29 cellular contexts compared by ENCODE assay signal in the genomic region with DNA sequence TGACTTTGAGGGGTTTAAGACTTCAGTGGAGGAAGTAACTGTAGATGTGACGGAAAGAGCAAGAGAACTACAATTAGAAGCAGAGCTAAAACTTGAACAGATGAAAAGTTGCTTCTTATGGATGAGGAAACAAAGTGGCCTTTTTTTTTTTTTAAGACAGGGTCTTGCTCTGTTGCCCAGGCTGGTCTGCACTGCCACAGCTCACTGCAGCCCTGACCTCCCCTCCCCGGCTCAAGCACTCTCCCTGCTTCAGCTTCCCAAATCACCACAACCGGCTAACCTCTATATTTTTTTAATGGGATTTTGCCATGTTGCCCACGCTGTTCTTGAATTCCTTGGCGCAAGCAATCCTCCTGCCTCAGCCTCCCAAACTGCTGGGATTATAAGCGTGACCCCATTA. TPM values are rescaled to one million over a fixed set of nuclear protein-coding genes. Genes with fewer than 3 reads are reported as not detected.
DNase-seq lines count a peak whose midpoint lies in the region; ATAC-seq and TF ChIP-seq lines count a peak whose summit lies in the region.
"Had no signal": no experiment of that assay in that cellular context is flagged by ENCODE, and none has a peak within 500 bp of the region (broad histone marks: within the 10 kb centered on the region; RNA-seq: fewer than 3 reads in every experiment).

No MANE protein-coding gene starts in this region.

- no peak overlapping the region for H3K9ac ChIP-seq in skeletal muscle satellite cell (ENCODE audit: low read depth, low read length)

- H3K4me1 Mint-ChIP-seq in activated naive CD8-positive, alpha-beta T cell (ENCODE audit: low read depth), result peaks cover 82% of the 10 kb centered on the region
- peaks cover 75% of the 10 kb centered on the region for H3K4me1 Mint-ChIP-seq in activated naive CD8-positive, alpha-beta T cell treated with anti-CD3 and anti-CD28 coated beads for 36 hours
- H3K4me1 Mint-ChIP-seq in memory B cell, result peaks cover 51% of the 10 kb centered on the region

- peak overlapping the region; percentile 46 for H3K27ac Mint-ChIP-seq in activated naive CD8-positive, alpha-beta T cell
- H3K27ac Mint-ChIP-seq in activated naive CD8-positive, alpha-beta T cell treated with anti-CD3 and anti-CD28 coated beads for 36 hours, result no peak overlapping the region
- peak overlapping the region; percentile 38 for H3K27ac Mint-ChIP-seq in memory B cell
- H3K27ac Mint-ChIP-seq: activated CD4-positive, alpha-beta memory T cell treated with anti-CD3 and anti-CD28 coated beads, Interleukin-2, amount 10 ng/mL, durations not matched to agents 7 days and 5 days; GM23338 had no signal

- no peaks in the 10 kb centered on the region for H3K27me3 ChIP-seq in skeletal muscle satellite cell (ENCODE audit: control insufficient read depth, insufficient read depth, low read length)
- H3K27me3 ChIP-seq: breast epithelium, heart left ventricle, Peyer's patch, SJSA1, suprapubic skin, uterus had no signal

- no peaks in the 10 kb centered on the region for H3K9me3 Mint-ChIP-seq in activated naive CD8-positive, alpha-beta T cell (ENCODE audit: low read depth)
- H3K9me3 Mint-ChIP-seq in activated naive CD8-positive, alpha-beta T cell treated with anti-CD3 and anti-CD28 coated beads for 36 hours, result no peaks in the 10 kb centered on the region
- no peaks in the 10 kb centered on the region for H3K9me3 Mint-ChIP-seq in memory B cell
- H3K9me3 Mint-ChIP-seq: activated CD4-positive, alpha-beta memory T cell treated with anti-CD3 and anti-CD28 coated beads, Interleukin-2, amount 10 ng/mL, durations not matched to agents 7 days and 5 days; CD8-positive, alpha-beta memory T cell; GM23338 had no signal

- H3K4me3 ChIP-seq in OCI-LY7 (ENCODE audit: low read depth, low read length, poor library complexity, severe bottlenecking) (no peak overlapping the region), skeletal muscle satellite cell (ENCODE audit: low read length) (no peak overlapping the region)
- H3K4me3 ChIP-seq: breast epithelium, GM23338, heart left ventricle, K562, Peyer's patch, SJSA1, suprapubic skin, uterus had no signal

- POLR2A ChIA-PET in OCI-LY7 (lab: Charles Lee), result no interaction called here

- H3K36me3 ChIP-seq in OCI-LY7 (ENCODE audit: insufficient read depth, low read length) (peaks cover 39% of the 10 kb centered on the region), skeletal muscle satellite cell (ENCODE audit: insufficient read depth, low read length) (no peaks in the 10 kb centered on the region)
- H3K36me3 ChIP-seq: breast epithelium, heart left ventricle, Peyer's patch, suprapubic skin, uterus had no signal

- H3K4me2 ChIP-seq in OCI-LY7 (ENCODE audit: low read length), result peak overlapping the region; percentile 19; the same call in 1 of the 2 replicates
- peak overlapping the region; percentile 88 for H3K4me2 ChIP-seq in skeletal muscle satellite cell (ENCODE audit: low read length)
- H3K4me2 ChIP-seq: GM23338 had no signal

- no peaks in the 10 kb centered on the region for H3K27me3 Mint-ChIP-seq in activated naive CD8-positive, alpha-beta T cell
- H3K27me3 Mint-ChIP-seq in activated naive CD8-positive, alpha-beta T cell treated with anti-CD3 and anti-CD28 coated beads for 36 hours, result no peaks in the 10 kb centered on the region
- H3K27me3 Mint-ChIP-seq in memory B cell, result no peaks in the 10 kb centered on the region
- H3K27me3 Mint-ChIP-seq: activated CD4-positive, alpha-beta memory T cell treated with anti-CD3 and anti-CD28 coated beads, Interleukin-2, amount 10 ng/mL, durations not matched to agents 7 days and 5 days had no signal

- peaks cover 12% of the 10 kb centered on the region; the same call in 1 of the 2 replicates for H3K9me3 ChIP-seq in OCI-LY7 (ENCODE audit: low read length)
- no peaks in the 10 kb centered on the region for H3K9me3 ChIP-seq in skeletal muscle satellite cell (replicated peaks; ENCODE audit: low read length)
- H3K9me3 ChIP-seq: breast epithelium, heart left ventricle, Peyer's patch, suprapubic skin, uterus had no signal

- H4K20me1 ChIP-seq in OCI-LY7 (ENCODE audit: insufficient read depth, low read length), result peaks cover 34% of the 10 kb centered on the region

- no peaks in the 10 kb centered on the region for H3K9me2 ChIP-seq in OCI-LY7 (ENCODE audit: insufficient read depth, low read length)

- H2AFZ ChIP-seq in OCI-LY7 (ENCODE audit: low read length), result no peak overlapping the region
- H2AFZ ChIP-seq: GM23338 had no signal

- H3K79me2 ChIP-seq in OCI-LY7 (ENCODE audit: insufficient read depth, low read depth, low read length), result peaks cover 87% of the 10 kb centered on the region

- no TSS peak for BruUV-seq in OCI-LY7 (replicated peaks; lab: Mats Ljungman, UMichigan)

- H3K4me3 Mint-ChIP-seq in activated naive CD8-positive, alpha-beta T cell, result peak overlapping the region; percentile 25
- no peak overlapping the region for H3K4me3 Mint-ChIP-seq in activated naive CD8-positive, alpha-beta T cell treated with anti-CD3 and anti-CD28 coated beads for 36 hours
- no peak overlapping the region for H3K4me3 Mint-ChIP-seq in memory B cell
- H3K4me3 Mint-ChIP-seq: activated CD4-positive, alpha-beta memory T cell treated with anti-CD3 and anti-CD28 coated beads, Interleukin-2, amount 10 ng/mL, durations not matched to agents 7 days and 5 days; GM23338 had no signal

- no peak overlapping the region for H3K27ac ChIP-seq in OCI-LY7 (ENCODE audit: low read depth, low read length, poor library complexity, severe bottlenecking)
- H3K27ac ChIP-seq: breast epithelium, Peyer's patch, SJSA1, suprapubic skin, uterus, WERI-Rb-1 had no signal

- DNase-seq in activated naive CD8-positive, alpha-beta T cell treated with anti-CD3 and anti-CD28 coated beads for 36 hours, result no peak
- no peak for DNase-seq in OCI-LY7 (ENCODE audit: low spot score)
- DNase-seq in memory B cell (ENCODE audit: low spot score in 2 of 2), result no peak
- DNase-seq in NCI-H1930 (lab: John Stamatoyannopoulos, UW), result no peak
- no peak for DNase-seq in posterior vena cava (ENCODE audit: low spot score)
- no peak for DNase-seq in NOMO-1 treated with dmso at 0.1 percent for 144 hours (lab: John Stamatoyannopoulos, UW; ENCODE audit: unreplicated experiment)
- DNase-seq: ACHN; activated CD4-positive, alpha-beta memory T cell treated with anti-CD3 and anti-CD28 coated beads, Interleukin-2, amount 10 ng/mL, durations not matched to agents 7 days and 5 days; CD8-positive, alpha-beta memory T cell; cortex of kidney; DMS53; heart left ventricle; left colon; NCI-H187 treated with DMSO at 0.1 percent for 48 hours; NCI-H226; occipital lobe; Peyer's patch; right cardiac atrium; stimulated activated CD4-positive, alpha-beta T cell treated with anti-CD3 and anti-CD28 coated beads, Interleukin-15, amount 100 ng/mL, for 24 hours; T-helper 2 cell; uterus; WERI-Rb-1 had no signal

- intact Hi-C loops in OCI-LY7 (cut with micrococcal nuclease; ENCODE audit: unreplicated experiment) (loop anchor here (10.0 kb wide), 1 partner anchor 420 kb away; no protein-coding TSS in a partner anchor), posterior vena cava (cut with DNase I) (no loop called here)

- H3K4me1 ChIP-seq in OCI-LY7 (ENCODE audit: insufficient read depth, low read length, poor library complexity, severe bottlenecking), result peaks cover 36% of the 10 kb centered on the region
- peaks cover 38% of the 10 kb centered on the region for H3K4me1 ChIP-seq in skeletal muscle satellite cell (ENCODE audit: control insufficient read depth, insufficient read depth, low read length)

- no peak for ATAC-seq in memory B cell (ENCODE audit: low read depth)
- ATAC-seq: GM23338, heart left ventricle, K562, left colon, right cardiac atrium had no signal

- no peak for TF ChIP-seq CTCF in OCI-LY7 (conservative IDR thresholded peaks at IDR 0.05; ENCODE audit: low read length)

- CTCF ChIA-PET in OCI-LY7 (lab: Charles Lee; ENCODE audit: unreplicated experiment), result no interaction called here

- peaks cover 8% of the 10 kb centered on the region for H3K36me3 Mint-ChIP-seq in activated naive CD8-positive, alpha-beta T cell
- peaks cover 22% of the 10 kb centered on the region for H3K36me3 Mint-ChIP-seq in activated naive CD8-positive, alpha-beta T cell treated with anti-CD3 and anti-CD28 coated beads for 36 hours
- H3K36me3 Mint-ChIP-seq in memory B cell, result peaks cover 8% of the 10 kb centered on the region

RNA-seq across cellular contexts. Expression of a gene that starts 3.2 kb away (rescaled TPM):
- 10 to 100 TPM; 41.1 to 43.2 TPM for total RNA-seq in activated naive CD8-positive, alpha-beta T cell treated with anti-CD3 and anti-CD28 coated beads for 36 hours
- 33.2 and 47.5 TPM in 2 replicates for total RNA-seq in OCI-LY7 (2014; rRNA removed; shearing (Covaris generic))
- 52.5 and 55.9 TPM in 2 replicates for total RNA-seq in OCI-LY7 (2022)
- 28.6 and 33.6 TPM in 2 replicates for total RNA-seq in skeletal muscle satellite cell (2012; rRNA removed)
- total RNA-seq in posterior vena cava, result 10 to 100 TPM; 63.9 to 68.5 TPM

RNA-seq across cellular contexts. Expression of a gene that starts 33.7 kb away (rescaled TPM):
- not detected for total RNA-seq in activated naive CD8-positive, alpha-beta T cell treated with anti-CD3 and anti-CD28 coated beads for 36 hours
- 0.41 TPM in 1 of 2 replicates, not detected in the other for total RNA-seq in OCI-LY7 (2014; rRNA removed; shearing (Covaris generic))
- total RNA-seq in OCI-LY7 (2022), result 0.59 TPM in 1 of 2 replicates, not detected in the other
- 0.25 TPM in 1 of 2 replicates, not detected in the other for total RNA-seq in skeletal muscle satellite cell (2012; rRNA removed)
- not detected for total RNA-seq in posterior vena cava
- total RNA-seq: activated CD4-positive, alpha-beta memory T cell treated with anti-CD3 and anti-CD28 coated beads, Interleukin-2, amount 10 ng/mL, durations not matched to agents 7 days and 5 days; breast epithelium; heart left ventricle; K562; occipital lobe; right cardiac atrium had no signal
